ENCODE assay signal across 8 cellular contexts in genomic region chr12:6423267-6424007, GRCh38. TPM values are rescaled to one million over a fixed set of nuclear protein-coding genes. Genes with fewer than 3 reads are reported as not detected.
DNase-seq lines count a peak whose midpoint lies in the region; ATAC-seq and TF ChIP-seq lines count a peak whose summit lies in the region.

No MANE protein-coding gene starts in this region.

- no peaks in the 10 kb centered on the region for H3K36me3 ChIP-seq in CD8-positive, alpha-beta memory T cell (ENCODE audit: insufficient read depth, low read length)
- H3K36me3 ChIP-seq in adipocyte (ENCODE audit: control insufficient read depth, insufficient read depth, low read length, severe bottlenecking) = no peaks in the 10 kb centered on the region
- no peaks in the 10 kb centered on the region for H3K36me3 ChIP-seq in heart left ventricle

- TF ChIP-seq CTCF in heart left ventricle (IDR thresholded peaks at IDR 0.05) = peak; percentile 79 to 97 (median 92)
- TF ChIP-seq CTCF in progenitor cell of endocrine pancreas (IDR thresholded peaks at IDR 0.05; ENCODE audit: unreplicated experiment) = peak; percentile 96

- ATAC-seq in T-cell (replicated peaks in 1 of 4) = peak; percentile 74 to 82 (median 75)
- peak; percentile 94 to 99 (median 98) for ATAC-seq in heart left ventricle
- no peak for ATAC-seq in GM18909 (IDR thresholded peaks at IDR 0.05; ENCODE audit: poor library complexity, unreplicated experiment)

- peaks cover 0 to 4% of the 10 kb centered on the region in 2 donors for H3K27me3 Mint-ChIP-seq in CD8-positive, alpha-beta memory T cell
- H3K27me3 Mint-ChIP-seq in T-cell (peaks cover 0 to 2% of the 10 kb centered on the region in 2 donors), progenitor cell of endocrine pancreas (peaks cover 12% of the 10 kb centered on the region)

- peak; percentile 60 to 87 (median 82) for DNase-seq in CD8-positive, alpha-beta memory T cell
- DNase-seq in GOT3 (lab: John Stamatoyannopoulos, UW) (peak; percentile 25), NCI-H187 treated with DMSO at 0.1 percent for 48 hours (lab: John Stamatoyannopoulos, UW) (peak; percentile 26), T-cell (peak; percentile 56 to 81 (median 73)), adipocyte (ENCODE audit: low read depth) (peak; percentile 98), heart left ventricle (peak; percentile 83 to 92 (median 87)), progenitor cell of endocrine pancreas (ENCODE audit: low spot score, unreplicated experiment) (peak; percentile 54)

- no peak overlapping the region for H3K9ac ChIP-seq in adipocyte (ENCODE audit: low read length)

- H3K27ac ChIP-seq in CD8-positive, alpha-beta memory T cell (ENCODE audit: low read depth, low read length) = no peak overlapping the region
- peak overlapping the region in 1 of 12 donors; percentile 31 for H3K27ac ChIP-seq in heart left ventricle

- intact Hi-C loops in heart left ventricle (cut with DNase I) = loop anchor here (1.0 to 10.0 kb wide), 12 partner anchors 39 to 134 kb away; partner anchors contain the start of genes GAPDH (in 4 of the 10), IFFO1 (in 3 of the 10) and MRPL51 (in 1 of the 10)

- no peaks in the 10 kb centered on the region for H3K9me3 ChIP-seq in CD8-positive, alpha-beta memory T cell (ENCODE audit: low read length)
- no peaks in the 10 kb centered on the region for H3K9me3 ChIP-seq in adipocyte (ENCODE audit: control insufficient read depth, low read length)
- no peaks in the 10 kb centered on the region for H3K9me3 ChIP-seq in heart left ventricle

- peak overlapping the region in 4 of 7 donors; percentile 5 to 53 (median 24) for H3K4me3 Mint-ChIP-seq in CD8-positive, alpha-beta memory T cell
- H3K4me3 Mint-ChIP-seq in T-cell = peak overlapping the region in 1 of 3 donors; percentile 44
- H3K4me3 Mint-ChIP-seq in progenitor cell of endocrine pancreas (ENCODE audit: low read depth) = no peak overlapping the region

- H3K4me1 Mint-ChIP-seq in CD8-positive, alpha-beta memory T cell = peaks cover 36 to 43% (median 40%) of the 10 kb centered on the region in 3 donors
- H3K4me1 Mint-ChIP-seq in T-cell (peaks cover 37 to 44% (median 38%) of the 10 kb centered on the region in 3 donors), progenitor cell of endocrine pancreas (ENCODE audit: low read depth) (peaks cover 5% of the 10 kb centered on the region)

- no peak for TF ChIP-seq POLR2A in heart left ventricle (IDR thresholded peaks at IDR 0.05)

- H3K27ac Mint-ChIP-seq in CD8-positive, alpha-beta memory T cell = peak overlapping the region; percentile 41 to 90 (median 70)
- H3K27ac Mint-ChIP-seq in T-cell = peak overlapping the region; percentile 54 to 83
- H3K27ac Mint-ChIP-seq in progenitor cell of endocrine pancreas = peak overlapping the region; percentile 62

- H3K4me3 ChIP-seq in CD8-positive, alpha-beta memory T cell (ENCODE audit: low read length) = peak overlapping the region; percentile 35
- H3K4me3 ChIP-seq in adipocyte (ENCODE audit: low read length) (no peak overlapping the region), heart left ventricle (no peak overlapping the region)

- WGBS in heart left ventricle, 4 donors = 0 to 6% (median 5%) methylated on average over 3 to 9 of the region's 9 CpGs

- no peaks in the 10 kb centered on the region for H3K9me3 Mint-ChIP-seq in CD8-positive, alpha-beta memory T cell
- H3K9me3 Mint-ChIP-seq in T-cell = no peaks in the 10 kb centered on the region
- no peaks in the 10 kb centered on the region for H3K9me3 Mint-ChIP-seq in progenitor cell of endocrine pancreas (ENCODE audit: low read depth)

- H3K36me3 Mint-ChIP-seq in CD8-positive, alpha-beta memory T cell = no peaks in the 10 kb centered on the region
- H3K36me3 Mint-ChIP-seq in T-cell = no peaks in the 10 kb centered on the region
- no peaks in the 10 kb centered on the region for H3K36me3 Mint-ChIP-seq in progenitor cell of endocrine pancreas (ENCODE audit: insufficient read depth)

- CTCF ChIA-PET in CD8-positive, alpha-beta memory T cell (lab: Charles Lee) = interaction anchor here (0.7 to 7.7 kb wide), 25 partner anchors 10 to 134 kb away, joined by 3 to 107 read pairs (median 6); partner anchors contain the start of genes CD27, GAPDH, MRPL51 and TAPBPL
- CTCF ChIA-PET in T-cell (lab: Charles Lee) = interaction anchor here (0.6 to 4.9 kb wide), 17 partner anchors 11 to 132 kb away, joined by 3 to 45 read pairs (median 4); partner anchors contain the start of gene VAMP1 (in 1 of the 2)

- POLR2A ChIA-PET in CD8-positive, alpha-beta memory T cell (lab: Charles Lee) = interaction anchor here (0.5 to 2.8 kb wide), 11 partner anchors 21 to 134 kb away, joined by 3 to 12 read pairs (median 5); partner anchors contain the start of genes CD27, GAPDH, MRPL51 and VAMP1
- POLR2A ChIA-PET in T-cell (lab: Charles Lee) = interaction anchor here (0.7 to 1.4 kb wide), 4 partner anchors 40 to 48 kb away, joined by 3 to 6 read pairs (median 4); partner anchors contain the start of gene VAMP1 (in 1 of the 2)

- H3K4me1 ChIP-seq in CD8-positive, alpha-beta memory T cell (ENCODE audit: insufficient read depth, low read length) = peaks cover 46% of the 10 kb centered on the region
- peaks cover 9% of the 10 kb centered on the region for H3K4me1 ChIP-seq in adipocyte (ENCODE audit: control insufficient read depth, insufficient read depth, low read length)
- H3K4me1 ChIP-seq in heart left ventricle = peaks cover 0 to 18% (median 5%) of the 10 kb centered on the region in 12 donors

- H3K27me3 ChIP-seq in CD8-positive, alpha-beta memory T cell (ENCODE audit: insufficient read depth, low read length, poor library complexity, severe bottlenecking) = no peaks in the 10 kb centered on the region
- no peaks in the 10 kb centered on the region for H3K27me3 ChIP-seq in adipocyte (replicated peaks; ENCODE audit: control insufficient read depth, insufficient read depth, low read length)
- no peaks in the 10 kb centered on the region for H3K27me3 ChIP-seq in heart left ventricle

RNA-seq across cellular contexts. Expression of gene CD27, which starts 21.3 kb away (rescaled TPM):
- total RNA-seq in CD8-positive, alpha-beta memory T cell = 100 to 1,000 TPM; 110 to 111 TPM
- polyA plus RNA-seq in CD8-positive, alpha-beta memory T cell = 470 TPM
- total RNA-seq in T-cell (100 to 1,000 TPM in 4 of 5 donors, 10 to 100 TPM in 1; 94.0 to 140 (median 138) TPM), heart left ventricle (1 to 10 TPM in 1 of 9 donors, under 1 TPM in 3, not detected in 5; 0.27 to 5.3 (median 0.42) TPM), progenitor cell of endocrine pancreas (not detected in 2 replicates)
- polyA plus RNA-seq in heart left ventricle = under 1 TPM in 1 of 2 donors, not detected in 1; 0.19 TPM

RNA-seq across cellular contexts. Expression of gene TAPBPL, which starts 28.4 kb away (rescaled TPM):
- total RNA-seq in CD8-positive, alpha-beta memory T cell = 10 to 100 TPM; 29.1 to 32.0 TPM
- 131 TPM for polyA plus RNA-seq in CD8-positive, alpha-beta memory T cell
- total RNA-seq in T-cell (10 to 100 TPM; 22.6 to 77.0 (median 60.3) TPM), heart left ventricle (10 to 100 TPM in 8 of 9 donors, 1 to 10 TPM in 1; 6.9 to 55.6 (median 14.1) TPM), progenitor cell of endocrine pancreas (2.4 TPM in 2 replicates)
- polyA plus RNA-seq in heart left ventricle = 10 to 100 TPM in 1 of 2 donors, 1 to 10 TPM in 1; 5.4 to 10.2 TPM

RNA-seq across cellular contexts. Expression of gene LTBR, which starts 39.5 kb away (rescaled TPM):
- 1 to 10 TPM in 1 of 2 experiments, under 1 TPM in 1; 0.51 to 1.4 TPM for total RNA-seq in CD8-positive, alpha-beta memory T cell
- polyA plus RNA-seq in CD8-positive, alpha-beta memory T cell = not detected
- 1 to 10 TPM in 2 of 5 donors, under 1 TPM in 2, not detected in 1; 0.56 to 1.6 (median 1.2) TPM for total RNA-seq in T-cell
- 10 to 100 TPM; 16.0 to 83.4 (median 26.2) TPM for total RNA-seq in heart left ventricle
- 10 to 100 TPM; 22.8 to 41.8 TPM for polyA plus RNA-seq in heart left ventricle
- 17.8 and 18.3 TPM in 2 replicates for total RNA-seq in progenitor cell of endocrine pancreas

RNA-seq across cellular contexts. Expression of gene VAMP1, which starts 47.0 kb away (rescaled TPM):
- total RNA-seq in CD8-positive, alpha-beta memory T cell = 10 to 100 TPM; 26.7 to 29.6 TPM
- polyA plus RNA-seq in CD8-positive, alpha-beta memory T cell = 10.0 TPM
- total RNA-seq in T-cell (10 to 100 TPM; 64.6 to 92.2 (median 75.8) TPM), heart left ventricle (1 to 10 TPM; 2.1 to 8.3 (median 3.4) TPM), progenitor cell of endocrine pancreas (3.6 and 5.5 TPM in 2 replicates)
- 1 to 10 TPM; 2.7 to 6.2 TPM for polyA plus RNA-seq in heart left ventricle

RNA-seq across cellular contexts. Expression of gene SCNN1A, which starts 48.1 kb away (rescaled TPM):
- under 1 TPM; 0.77 to 0.93 TPM for total RNA-seq in CD8-positive, alpha-beta memory T cell
- 0.49 TPM for polyA plus RNA-seq in CD8-positive, alpha-beta memory T cell
- total RNA-seq in T-cell (1 to 10 TPM; 1.0 to 3.4 (median 2.6) TPM), heart left ventricle (1 to 10 TPM in 1 of 9 donors, under 1 TPM in 4, not detected in 4; 0.35 to 3.9 (median 0.55) TPM), progenitor cell of endocrine pancreas (14.3 and 23.1 TPM in 2 replicates)
- polyA plus RNA-seq in heart left ventricle = under 1 TPM; 0.11 to 0.15 TPM

Comparison
In these comparisons a context has a peak if more than half of its experiments do, and no peak if none do; other contexts are left out.
1. DNase-seq: peak in every context shown above with its lines; median percentile 98 in adipocyte; 87 in heart left ventricle; 82 in CD8-positive, alpha-beta memory T cell; 73 in T-cell; 54 in progenitor cell of endocrine pancreas; 26 in NCI-H187 treated with DMSO at 0.1 percent for 48 hours; 25 in GOT3.
2. RNA of gene CD27, which starts 21.3 kb away (total RNA-seq): 94.0 to 140 TPM in T-cell and 110 to 111 TPM in CD8-positive, alpha-beta memory T cell; 0.27 to 5.3 TPM in heart left ventricle and not detected in progenitor cell of endocrine pancreas; every median in the first group is over 10 times any median in the second.
3. Peak in every context shown above with its lines, with median percentiles within 50 percentile points of each other: H3K27ac Mint-ChIP-seq.